8 cellular contexts compared by ENCODE assay signal in genomic region chr2:12968399-12968798, GRCh38.
"Had no signal": no experiment of that assay in that cellular context is flagged by ENCODE, and none has a peak within 500 bp of the region (broad histone marks: within the 10 kb centered on the region; RNA-seq: fewer than 3 reads in every experiment).

No MANE protein-coding gene starts in this region.

- DNase-seq: H9, HCEC 1CT, HFFc6, IMR-90 had no signal

- H3K4me1 Mint-ChIP-seq: H9 had no signal

- H3K27ac ChIP-seq: HL-60 had no signal

- H3K4me2 ChIP-seq: GM23338 had no signal

- H3K4me3 Mint-ChIP-seq: GM23338, H9, HFFc6 had no signal

- H3K27ac Mint-ChIP-seq: GM23338, H9, HFFc6 had no signal

- FAIRE-seq: H1, H54 had no signal

- H3K4me3 ChIP-seq: GM23338 had no signal

- ATAC-seq: GM23338 had no signal
